8 cellular contexts compared by ENCODE assay signal in genomic region chr12:131831635-131832041, GRCh38. TPM values are rescaled to one million over a fixed set of nuclear protein-coding genes. Genes with fewer than 3 reads are reported as not detected.
DNase-seq lines count a peak whose midpoint lies in the region; ATAC-seq and TF ChIP-seq lines count a peak whose summit lies in the region.

No MANE protein-coding gene starts in this region.

- H3K4me3 ChIP-seq in SJCRH30, result peak overlapping the region; percentile 54
- peak overlapping the region; percentile 62 for H3K4me3 ChIP-seq in fibroblast of pulmonary artery (replicated peaks; ENCODE audit: low read depth, low read length)
- H3K4me3 ChIP-seq in subcutaneous abdominal adipose tissue (ENCODE audit: low read depth in 1 of 5, low read length in 5 of 5), result peak overlapping the region; percentile 60 to 70 (median 67)
- peak overlapping the region in 1 of 4 donors; percentile 38 for H3K4me3 ChIP-seq in adrenal gland

- ATAC-seq in HG03439 (IDR thresholded peaks at IDR 0.05; ENCODE audit: unreplicated experiment), result no peak

- DNase-seq in NCI-H2029 (lab: John Stamatoyannopoulos, UW), result peak; percentile 33
- DNase-seq in NCI-H2029 treated with DMSO at 0.1 percent for 48 hours (lab: John Stamatoyannopoulos, UW), result no peak
- DNase-seq in SJCRH30, result peak; percentile 22 to 61
- peak; percentile 82 for DNase-seq in fibroblast of pulmonary artery (ENCODE audit: low read depth)
- no peak for DNase-seq in adrenal gland
- DNase-seq in stimulated activated CD4-positive, alpha-beta T cell treated with anti-CD3 and anti-CD28 coated beads, Interleukin-2, amount 100 ng/mL, for 24 hours, result no peak

- no peak for TF ChIP-seq CTCF in fibroblast of pulmonary artery (IDR thresholded peaks at IDR 0.05; ENCODE audit: low read length, missing control alignments)
- TF ChIP-seq CTCF in adrenal gland (IDR thresholded peaks at IDR 0.05), result no peak

- H3K36me3 ChIP-seq in SJCRH30 (no peaks in the 10 kb centered on the region), subcutaneous abdominal adipose tissue (ENCODE audit: control insufficient read depth in 5 of 5, insufficient read depth in 5 of 5, low read length in 5 of 5) (no peaks in the 10 kb centered on the region), adrenal gland (replicated peaks in 1 of 2) (no peaks in the 10 kb centered on the region)

- H3K9me3 ChIP-seq in SJCRH30 (replicated peaks) (no peaks in the 10 kb centered on the region), subcutaneous abdominal adipose tissue (ENCODE audit: control insufficient read depth in 5 of 5, low read length in 5 of 5) (no peaks in the 10 kb centered on the region), adrenal gland (replicated peaks in 1 of 3) (no peaks in the 10 kb centered on the region)

- no peaks in the 10 kb centered on the region; the same call in 1 of the 2 replicates for H3K27me3 ChIP-seq in SJCRH30
- H3K27me3 ChIP-seq in subcutaneous abdominal adipose tissue (ENCODE audit: control insufficient read depth in 5 of 5, insufficient read depth in 4 of 5, low read length in 5 of 5), result peaks cover 0 to 57% (median 5%) of the 10 kb centered on the region in 5 donors
- peaks cover 64% of the 10 kb centered on the region for H3K27me3 ChIP-seq in adrenal gland

- H3K4me1 ChIP-seq in SJCRH30 (no peaks in the 10 kb centered on the region), subcutaneous abdominal adipose tissue (ENCODE audit: control insufficient read depth in 5 of 5, insufficient read depth in 5 of 5, low read length in 5 of 5) (peaks cover 0 to 48% (median 43%) of the 10 kb centered on the region in 5 donors), adrenal gland (replicated peaks in 1 of 2) (peaks cover 4 to 30% of the 10 kb centered on the region in 2 donors)

- intact Hi-C loops in adrenal gland (cut with DNase I), result loop anchor here in 1 of 2 donors (5.0 kb wide), 1 partner anchor 729 kb away; no protein-coding TSS in a partner anchor

- TF ChIP-seq POLR2A in adrenal gland (IDR thresholded peaks at IDR 0.05), result no peak

- H3K9ac ChIP-seq in subcutaneous abdominal adipose tissue (ENCODE audit: low read length in 5 of 5), result peak overlapping the region in 2 of 5 donors; percentile 46 to 52

- 40 to 55% (median 40%) methylated on average over 4 to 16 of the region's 16 CpGs; no CpG with 5 or more reads in 1 of the 4 donors for WGBS in adrenal gland, 4 donors

- H3K27ac ChIP-seq in SJCRH30 (no peak overlapping the region), subcutaneous abdominal adipose tissue (ENCODE audit: low read depth, low read length) (peak overlapping the region; percentile 37), adrenal gland (peak overlapping the region in 1 of 5 donors; percentile 58)

RNA-seq across cellular contexts. Expression of gene MMP17, which starts 3.4 kb away (rescaled TPM):
- total RNA-seq in SJCRH30 (2014; rRNA removed; shearing (Covaris generic)), result 0.68 and 2.3 TPM in 2 replicates
- 1 to 10 TPM in 4 of 8 donors, under 1 TPM in 3, not detected in 1; 0.32 to 3.9 (median 1.1) TPM for total RNA-seq in adrenal gland
- 10 to 100 TPM in 1 of 3 donors, 1 to 10 TPM in 1, under 1 TPM in 1; 0.46 to 16.5 (median 5.7) TPM for polyA plus RNA-seq in adrenal gland

Comparison
In these comparisons a context has a peak if more than half of its experiments do, and no peak if none do; other contexts are left out.
1. DNase-seq: peak in NCI-H2029 (single experiment), SJCRH30 (2 of 2) and fibroblast of pulmonary artery (single experiment); none in NCI-H2029 treated with DMSO at 0.1 percent for 48 hours (single experiment), adrenal gland (0 of 7) and stimulated activated CD4-positive, alpha-beta T cell treated with anti-CD3 and anti-CD28 coated beads, Interleukin-2, amount 100 ng/mL, for 24 hours (0 of 2).